ENCODE assay signal across 9 cellular contexts in the genomic region with DNA sequence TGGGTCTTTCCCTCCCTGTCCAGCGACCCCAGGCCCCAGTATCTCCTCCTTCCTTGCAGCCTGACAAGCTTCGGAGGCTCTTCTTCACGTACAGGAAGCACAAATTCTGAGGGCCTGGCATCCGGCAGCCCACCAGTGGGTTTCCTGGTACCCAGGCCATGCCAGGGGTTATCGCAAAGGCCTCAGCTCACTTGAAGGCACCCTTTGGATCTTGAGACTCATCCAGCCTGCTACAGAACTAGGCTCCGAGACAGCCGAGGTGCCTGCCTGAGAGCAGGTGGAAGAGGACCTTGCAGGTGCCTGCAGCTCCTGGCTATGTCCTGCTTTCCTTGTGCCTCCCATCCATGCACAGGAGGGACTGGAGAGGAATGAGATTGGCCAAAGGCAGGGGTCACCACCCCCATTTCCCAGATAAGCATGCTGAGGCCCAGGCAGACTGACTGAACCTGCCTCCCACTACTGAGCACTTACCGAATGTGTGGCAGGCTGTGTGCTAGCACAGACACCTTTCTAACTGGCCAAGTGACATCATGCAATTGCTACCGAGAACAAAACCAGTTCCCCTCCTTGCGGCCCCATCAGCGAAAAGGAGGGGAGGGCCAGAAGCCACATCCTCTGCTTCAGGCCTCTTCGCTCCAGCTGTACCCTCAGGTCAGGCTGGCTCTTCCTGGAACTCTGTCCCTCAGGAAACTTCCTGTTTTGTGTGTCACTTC. TPM values are rescaled to one million over a fixed set of nuclear protein-coding genes. Genes with fewer than 3 reads are reported as not detected.
DNase-seq lines count a peak whose midpoint lies in the region; ATAC-seq and TF ChIP-seq lines count a peak whose summit lies in the region.
"Had no signal": no experiment of that assay in that cellular context is flagged by ENCODE, and none has a peak within 500 bp of the region (broad histone marks: within the 10 kb centered on the region; RNA-seq: fewer than 3 reads in every experiment).

No MANE protein-coding gene starts in this region.

- peak; percentile 17 to 56 (median 40) for DNase-seq in CD4-positive, alpha-beta T cell
- DNase-seq in NAMALWA (ENCODE audit: low spot score): peak; percentile 29
- peak; percentile 18 to 33 for DNase-seq in activated T-helper 1 cell treated with anti-CD3 and anti-CD28 coated beads, Interleukin-2, amount 50 U/mL, for 16 hours (ENCODE audit: low read depth in 1 of 2, low spot score in 1 of 2)
- DNase-seq in stimulated activated CD4-positive, alpha-beta T cell treated with anti-CD3 and anti-CD28 coated beads, Interleukin-12 subunit alpha, Interleukin-12 subunit beta, amount 100 ng/mL, for 48 hours (ENCODE audit: low read depth in 2 of 3, low spot score in 1 of 3): peak; percentile 41 to 49 (median 46)
- no peak for DNase-seq in mesenteric fat pad (ENCODE audit: low spot score)
- no peak for DNase-seq in amygdala (lab: John Stamatoyannopoulos, UW)
- no peak for DNase-seq in NCI-H1694 treated with DMSO at 0.1 percent for 48 hours (lab: John Stamatoyannopoulos, UW)

- H3K4me1 Mint-ChIP-seq in CD4-positive, alpha-beta T cell (ENCODE audit: low read depth): peaks cover 47% of the 10 kb centered on the region

- POLR2A ChIA-PET in CD4-positive, alpha-beta T cell (lab: Charles Lee): interaction anchor here (0.7 to 1.1 kb wide), 4 partner anchors 30 to 137 kb away, joined by 3 to 4 read pairs (median 3); no protein-coding TSS in a partner anchor

- ATAC-seq in CD4-positive, alpha-beta T cell (ENCODE audit: poor library complexity): peak; percentile 73
- peak; percentile 79 for ATAC-seq in GM21528 (IDR thresholded peaks at IDR 0.05; ENCODE audit: low FRiP score, unreplicated experiment)

- H3K27ac Mint-ChIP-seq in CD4-positive, alpha-beta T cell: peak overlapping the region; percentile 84

- H3K4me3 Mint-ChIP-seq in CD4-positive, alpha-beta T cell: peak overlapping the region; percentile 38

- H3K36me3 Mint-ChIP-seq in CD4-positive, alpha-beta T cell (ENCODE audit: low read depth): no peaks in the 10 kb centered on the region

- no peak for TF ChIP-seq CTCF in CD4-positive, alpha-beta T cell (IDR thresholded peaks at IDR 0.05)

- H3K27me3 Mint-ChIP-seq in CD4-positive, alpha-beta T cell: no peaks in the 10 kb centered on the region

- H3K27ac ChIP-seq in CD4-positive, alpha-beta T cell (ENCODE audit: low read depth, low read length): peak overlapping the region; percentile 35

- intact Hi-C loops in CD4-positive, alpha-beta T cell (cut with DNase I, micrococcal nuclease): loop anchor here in 1 of 2 experiments (2.0 kb wide), 1 partner anchor 69 kb away; no protein-coding TSS in a partner anchor

- CTCF ChIA-PET in CD4-positive, alpha-beta T cell (lab: Charles Lee): interaction anchor here (0.9 kb wide), 1 partner anchor 10 kb away, joined by 4 read pairs; no protein-coding TSS in a partner anchor

- no peaks in the 10 kb centered on the region for H3K9me3 ChIP-seq in CD4-positive, alpha-beta T cell (ENCODE audit: control insufficient read depth, low read length)

- H3K27me3 ChIP-seq in CD4-positive, alpha-beta T cell (ENCODE audit: control insufficient read depth, insufficient read depth, low read length): no peaks in the 10 kb centered on the region

- H3K9me3 Mint-ChIP-seq in CD4-positive, alpha-beta T cell: no peaks in the 10 kb centered on the region

RNA-seq across cellular contexts. Expression of gene SH2D7, which starts 11.2 kb away (rescaled TPM):
- not detected for total RNA-seq in CD4-positive, alpha-beta T cell
- total RNA-seq in mesenteric fat pad: not detected
- total RNA-seq: liver had no signal

RNA-seq across cellular contexts. Expression of gene TBC1D2B, which starts 26.1 kb away (rescaled TPM):
- total RNA-seq in CD4-positive, alpha-beta T cell: 10 to 100 TPM; 89.3 to 97.6 TPM
- 82.0 TPM for total RNA-seq in mesenteric fat pad

RNA-seq across cellular contexts. Expression of gene CIB2, which starts 27.7 kb away (rescaled TPM):
- 1 to 10 TPM in 1 of 2 experiments, under 1 TPM in 1; 0.82 to 1.7 TPM for total RNA-seq in CD4-positive, alpha-beta T cell
- total RNA-seq in mesenteric fat pad: 5.5 TPM

RNA-seq across cellular contexts. Expression of gene IDH3A, which starts 45.6 kb away (rescaled TPM):
- 10 to 100 TPM; 47.5 to 47.6 TPM for total RNA-seq in CD4-positive, alpha-beta T cell
- 105 TPM for total RNA-seq in mesenteric fat pad

Comparison
In these comparisons a context has a peak if more than half of its experiments do, and no peak if none do; other contexts are left out.
1. DNase-seq: peak in CD4-positive, alpha-beta T cell (10 of 10), NAMALWA (single experiment), activated T-helper 1 cell treated with anti-CD3 and anti-CD28 coated beads, Interleukin-2, amount 50 U/mL, for 16 hours (2 of 2) and stimulated activated CD4-positive, alpha-beta T cell treated with anti-CD3 and anti-CD28 coated beads, Interleukin-12 subunit alpha, Interleukin-12 subunit beta, amount 100 ng/mL, for 48 hours (3 of 3); none in mesenteric fat pad (single experiment), amygdala (0 of 56) and NCI-H1694 treated with DMSO at 0.1 percent for 48 hours (single experiment).